ENCODE assay signal across 8 cellular contexts in genomic region chr3:138180375-138181029, GRCh38. TPM values are rescaled to one million over a fixed set of nuclear protein-coding genes. Genes with fewer than 3 reads are reported as not detected.
DNase-seq lines count a peak whose midpoint lies in the region; ATAC-seq and TF ChIP-seq lines count a peak whose summit lies in the region.

No MANE protein-coding gene starts in this region.

- H3K9me3 Mint-ChIP-seq in activated CD4-positive, alpha-beta T cell treated with anti-CD3 and anti-CD28 coated beads, Interleukin-2, amount 10 ng/mL, durations not matched to agents 7 days and 5 days, result no peaks in the 10 kb centered on the region

- no peaks in the 10 kb centered on the region for H3K36me3 Mint-ChIP-seq in activated CD4-positive, alpha-beta T cell treated with anti-CD3 and anti-CD28 coated beads, Interleukin-2, amount 10 ng/mL, durations not matched to agents 7 days and 5 days (ENCODE audit: low read depth)

- peak; percentile 71 for TF ChIP-seq CTCF in GM13977 (IDR thresholded peaks at IDR 0.05; ENCODE audit: extremely low read depth, insufficient read depth, missing control alignments)

- in situ Hi-C loops in GM13977 (cut with MboI; ENCODE audit: low pct_unique_long_range_greater_than_20kb, low sequenced_read_pairs, unreplicated experiment), result no loop called here

- DNase-seq in Ammon's horn (ENCODE audit: low spot score) (peak; percentile 71), GM13977 (ENCODE audit: low spot score) (peak; percentile 49), NCI-H226 (peak; percentile 22), left cardiac atrium (no peak)
- DNase-seq in activated CD4-positive, alpha-beta T cell treated with anti-CD3 and anti-CD28 coated beads, Interleukin-2, amount 10 ng/mL, durations not matched to agents 7 days and 5 days, result peak; percentile 52
- DNase-seq in stimulated activated naive CD8-positive, alpha-beta T cell treated with anti-CD3 and anti-CD28 coated beads, Interleukin-15, Interleukin-2, amounts not matched to agents 100 U/mL and 50 U/mL, for 24 hours, result peak; percentile 33

- POLR2A ChIA-PET in activated CD4-positive, alpha-beta T cell treated with anti-CD3 and anti-CD28 coated beads, Interleukin-2, amount 10 ng/mL, durations not matched to agents 7 days and 5 days (lab: Charles Lee), result no interaction called here

- peaks cover 15% of the 10 kb centered on the region for H3K27me3 Mint-ChIP-seq in activated CD4-positive, alpha-beta T cell treated with anti-CD3 and anti-CD28 coated beads, Interleukin-2, amount 10 ng/mL, durations not matched to agents 7 days and 5 days

- intact Hi-C loops in left cardiac atrium (cut with DNase I), result no loop called here

- H3K4me1 Mint-ChIP-seq in activated CD4-positive, alpha-beta T cell treated with anti-CD3 and anti-CD28 coated beads, Interleukin-2, amount 10 ng/mL, durations not matched to agents 7 days and 5 days, result peaks cover 4% of the 10 kb centered on the region

- CTCF ChIA-PET in activated CD4-positive, alpha-beta T cell treated with anti-CD3 and anti-CD28 coated beads, Interleukin-2, amount 10 ng/mL, durations not matched to agents 7 days and 5 days (lab: Charles Lee), result no interaction called here

- no peak overlapping the region for H3K4me3 Mint-ChIP-seq in activated CD4-positive, alpha-beta T cell treated with anti-CD3 and anti-CD28 coated beads, Interleukin-2, amount 10 ng/mL, durations not matched to agents 7 days and 5 days

- ATAC-seq in HG03342 (IDR thresholded peaks at IDR 0.05; ENCODE audit: unreplicated experiment) (peak; percentile 76), left cardiac atrium (peak; percentile 47 to 61), GM19324 (IDR thresholded peaks at IDR 0.05; ENCODE audit: low FRiP score, unreplicated experiment) (no peak)
- peak; percentile 79 for ATAC-seq in stimulated activated naive CD8-positive, alpha-beta T cell treated with anti-CD3 and anti-CD28 coated beads, Interleukin-15, Interleukin-2, amounts not matched to agents 100 U/mL and 50 U/mL, for 24 hours

- no peak overlapping the region for H3K27ac Mint-ChIP-seq in activated CD4-positive, alpha-beta T cell treated with anti-CD3 and anti-CD28 coated beads, Interleukin-2, amount 10 ng/mL, durations not matched to agents 7 days and 5 days

RNA-seq across cellular contexts. Expression of gene DBR1, which starts 5.8 kb away (rescaled TPM):
- total RNA-seq in activated CD4-positive, alpha-beta T cell treated with anti-CD3 and anti-CD28 coated beads, Interleukin-2, amount 10 ng/mL, durations not matched to agents 7 days and 5 days, result 10 to 100 TPM; 19.3 to 21.5 TPM
- 1 to 10 TPM; 9.2 to 9.7 TPM for total RNA-seq in left cardiac atrium

RNA-seq across cellular contexts. Expression of gene ARMC8, which starts 6.6 kb away (rescaled TPM):
- total RNA-seq in activated CD4-positive, alpha-beta T cell treated with anti-CD3 and anti-CD28 coated beads, Interleukin-2, amount 10 ng/mL, durations not matched to agents 7 days and 5 days, result 10 to 100 TPM; 39.0 to 53.2 TPM
- 10 to 100 TPM; 32.2 to 43.6 TPM for total RNA-seq in left cardiac atrium

RNA-seq across cellular contexts. Expression of gene A4GNT, which starts 48.3 kb away (rescaled TPM):
- not detected for total RNA-seq in activated CD4-positive, alpha-beta T cell treated with anti-CD3 and anti-CD28 coated beads, Interleukin-2, amount 10 ng/mL, durations not matched to agents 7 days and 5 days
- not detected for total RNA-seq in left cardiac atrium
